In genomic region chr1:159089184-159089791, GRCh38 we compare ENCODE assay signal across 8 cellular contexts. TPM values are rescaled to one million over a fixed set of nuclear protein-coding genes. Genes with fewer than 3 reads are reported as not detected.
DNase-seq lines count a peak whose midpoint lies in the region; ATAC-seq and TF ChIP-seq lines count a peak whose summit lies in the region.

No MANE protein-coding gene starts in this region.

- H3K4me1 ChIP-seq in BE2C = no peaks in the 10 kb centered on the region
- peaks cover 36% of the 10 kb centered on the region for H3K4me1 ChIP-seq in foreskin keratinocyte
- H3K4me1 ChIP-seq in sigmoid colon = no peaks in the 10 kb centered on the region

- peak; percentile 69 for TF ChIP-seq CTCF in BE2C (IDR thresholded peaks at IDR 0.05; ENCODE audit: low read depth, low read length)
- peak; percentile 55 for TF ChIP-seq CTCF in foreskin keratinocyte (conservative IDR thresholded peaks at IDR 0.05)
- peak in 1 of 4 experiments; percentile 16 for TF ChIP-seq CTCF in sigmoid colon (IDR thresholded peaks at IDR 0.05)

- DNase-seq in BE2C (no peak), OCI-M1 (lab: John Stamatoyannopoulos, UW) (peak; percentile 64), foreskin keratinocyte (no peak), EL (no peak), HuH-7 (ENCODE audit: low spot score) (no peak), A172 (ENCODE audit: low spot score) (no peak), sigmoid colon (no peak)

- no peak overlapping the region for H3K4me3 ChIP-seq in BE2C (ENCODE audit: low read depth, low read length)
- H3K4me3 ChIP-seq in sigmoid colon = no peak overlapping the region

- intact Hi-C loops in sigmoid colon (cut with DNase I) = no loop called here

- H3K27ac ChIP-seq in foreskin keratinocyte (no peak overlapping the region), sigmoid colon (no peak overlapping the region)

- H3K9me3 ChIP-seq in BE2C = no peaks in the 10 kb centered on the region
- no peaks in the 10 kb centered on the region for H3K9me3 ChIP-seq in sigmoid colon

- no peaks in the 10 kb centered on the region for H3K27me3 ChIP-seq in BE2C
- no peaks in the 10 kb centered on the region for H3K27me3 ChIP-seq in foreskin keratinocyte
- no peaks in the 10 kb centered on the region for H3K27me3 ChIP-seq in sigmoid colon

- TF ChIP-seq POLR2A in sigmoid colon (IDR thresholded peaks at IDR 0.05) = no peak

- ATAC-seq in GM18867 (IDR thresholded peaks at IDR 0.05; ENCODE audit: unreplicated experiment) (peak; percentile 57), foreskin keratinocyte (no peak)

- H3K36me3 ChIP-seq in BE2C (no peaks in the 10 kb centered on the region), sigmoid colon (no peaks in the 10 kb centered on the region)

- no peak for TF ChIP-seq EP300 in sigmoid colon (IDR thresholded peaks at IDR 0.05)

- WGBS in sigmoid colon, 2 donors = 89 to 93% methylated on average over 4 of the region's 4 CpGs

RNA-seq across cellular contexts. Expression of gene AIM2, which starts 12.7 kb away (rescaled TPM):
- polyA plus RNA-seq in BE2C (2012; ENCODE audit: insufficient read depth, insufficient read length, low read depth) = not detected
- total RNA-seq in foreskin keratinocyte (not detected in 2 replicates), sigmoid colon (1 to 10 TPM in 1 of 4 donors, not detected in 3; 3.3 TPM)
- polyA plus RNA-seq in foreskin keratinocyte (not detected in 2 replicates), sigmoid colon (1 to 10 TPM in 2 of 3 donors, not detected in 1; 1.6 to 5.3 TPM)
- total RNA-seq in A172 (2014; rRNA removed; shearing (Covaris generic)) = not detected in 2 replicates
